1 cellular context compared by ENCODE assay signal in the genomic region with DNA sequence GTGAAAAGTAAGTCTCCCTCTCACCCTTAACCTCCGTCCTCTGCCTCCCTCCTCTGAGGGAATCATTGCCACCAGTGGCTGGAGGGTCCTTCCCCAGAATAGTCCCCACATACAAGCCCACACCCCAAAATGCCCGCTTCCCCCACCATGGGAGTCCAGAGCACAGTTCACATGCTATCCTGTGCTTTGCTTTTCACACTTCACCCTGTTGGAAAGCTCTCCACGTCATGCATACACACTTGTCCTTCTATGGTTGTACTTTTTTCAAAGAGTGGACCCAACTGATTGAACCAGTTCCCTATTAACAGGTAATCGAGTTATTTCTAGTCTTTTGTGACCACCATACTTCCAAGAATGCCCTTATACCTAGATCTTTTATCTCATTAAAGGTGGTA.
TF ChIP-seq lines count a peak whose summit lies in the region.

No MANE protein-coding gene starts in this region.

TF ChIP-seq in HepG2, 621 proteins besides CTCF, POLR2A, EP300 and RAD21:
- TF ChIP-seq GATAD2A (CRISPR knock-in tag; IDR thresholded peaks at IDR 0.05) (no peak), CBFB (CRISPR knock-in tag; IDR thresholded peaks at IDR 0.05) (no peak), CREB1 (IDR thresholded peaks at IDR 0.05) (no peak), CREB1 (CRISPR knock-in tag; IDR thresholded peaks at IDR 0.05) (0 out of 2 replicates have a peak, but pooled peaks have one; percentile 33), HNRNPL (IDR thresholded peaks at IDR 0.05; ENCODE audit: low read depth, low read length) (no peak), CHD4 (IDR thresholded peaks at IDR 0.05; ENCODE audit: borderline replicate concordance, low read length) (peak; percentile 8; the same call in 1 of the 2 replicates), HCFC1 (IDR thresholded peaks at IDR 0.05; ENCODE audit: low read depth, low read length) (no peak), HNF4A (CRISPR knock-in tag; IDR thresholded peaks at IDR 0.05) (no peak), SIN3B (IDR thresholded peaks at IDR 0.05; ENCODE audit: low read length) (no peak)
- TF ChIP-seq, protein P1, sequence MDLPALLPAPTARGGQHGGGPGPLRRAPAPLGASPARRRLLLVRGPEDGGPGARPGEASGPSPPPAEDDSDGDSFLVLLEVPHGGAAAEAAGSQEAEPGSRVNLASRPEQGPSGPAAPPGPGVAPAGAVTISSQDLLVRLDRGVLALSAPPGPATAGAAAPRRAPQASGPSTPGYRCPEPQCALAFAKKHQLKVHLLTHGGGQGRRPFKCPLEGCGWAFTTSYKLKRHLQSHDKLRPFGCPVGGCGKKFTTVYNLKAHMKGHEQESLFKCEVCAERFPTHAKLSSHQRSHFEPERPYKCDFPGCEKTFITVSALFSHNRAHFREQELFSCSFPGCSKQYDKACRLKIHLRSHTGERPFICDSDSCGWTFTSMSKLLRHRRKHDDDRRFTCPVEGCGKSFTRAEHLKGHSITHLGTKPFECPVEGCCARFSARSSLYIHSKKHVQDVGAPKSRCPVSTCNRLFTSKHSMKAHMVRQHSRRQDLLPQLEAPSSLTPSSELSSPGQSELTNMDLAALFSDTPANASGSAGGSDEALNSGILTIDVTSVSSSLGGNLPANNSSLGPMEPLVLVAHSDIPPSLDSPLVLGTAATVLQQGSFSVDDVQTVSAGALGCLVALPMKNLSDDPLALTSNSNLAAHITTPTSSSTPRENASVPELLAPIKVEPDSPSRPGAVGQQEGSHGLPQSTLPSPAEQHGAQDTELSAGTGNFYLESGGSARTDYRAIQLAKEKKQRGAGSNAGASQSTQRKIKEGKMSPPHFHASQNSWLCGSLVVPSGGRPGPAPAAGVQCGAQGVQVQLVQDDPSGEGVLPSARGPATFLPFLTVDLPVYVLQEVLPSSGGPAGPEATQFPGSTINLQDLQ (CRISPR knock-in tag; IDR thresholded peaks at IDR 0.05): no peak
- TF ChIP-seq, protein P2, sequence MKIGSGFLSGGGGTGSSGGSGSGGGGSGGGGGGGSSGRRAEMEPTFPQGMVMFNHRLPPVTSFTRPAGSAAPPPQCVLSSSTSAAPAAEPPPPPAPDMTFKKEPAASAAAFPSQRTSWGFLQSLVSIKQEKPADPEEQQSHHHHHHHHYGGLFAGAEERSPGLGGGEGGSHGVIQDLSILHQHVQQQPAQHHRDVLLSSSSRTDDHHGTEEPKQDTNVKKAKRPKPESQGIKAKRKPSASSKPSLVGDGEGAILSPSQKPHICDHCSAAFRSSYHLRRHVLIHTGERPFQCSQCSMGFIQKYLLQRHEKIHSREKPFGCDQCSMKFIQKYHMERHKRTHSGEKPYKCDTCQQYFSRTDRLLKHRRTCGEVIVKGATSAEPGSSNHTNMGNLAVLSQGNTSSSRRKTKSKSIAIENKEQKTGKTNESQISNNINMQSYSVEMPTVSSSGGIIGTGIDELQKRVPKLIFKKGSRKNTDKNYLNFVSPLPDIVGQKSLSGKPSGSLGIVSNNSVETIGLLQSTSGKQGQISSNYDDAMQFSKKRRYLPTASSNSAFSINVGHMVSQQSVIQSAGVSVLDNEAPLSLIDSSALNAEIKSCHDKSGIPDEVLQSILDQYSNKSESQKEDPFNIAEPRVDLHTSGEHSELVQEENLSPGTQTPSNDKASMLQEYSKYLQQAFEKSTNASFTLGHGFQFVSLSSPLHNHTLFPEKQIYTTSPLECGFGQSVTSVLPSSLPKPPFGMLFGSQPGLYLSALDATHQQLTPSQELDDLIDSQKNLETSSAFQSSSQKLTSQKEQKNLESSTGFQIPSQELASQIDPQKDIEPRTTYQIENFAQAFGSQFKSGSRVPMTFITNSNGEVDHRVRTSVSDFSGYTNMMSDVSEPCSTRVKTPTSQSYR (CRISPR knock-in tag; IDR thresholded peaks at IDR 0.05; ENCODE audit: borderline replicate concordance): no peak
TF ChIP-seq in HepG2: peak in this region for 2.
